Comparison of ENCODE assay signal across 8 cellular contexts in genomic region chr12:65602579-65603295, GRCh38.
DNase-seq lines count a peak whose midpoint lies in the region; TF ChIP-seq lines count a peak whose summit lies in the region.

No MANE protein-coding gene starts in this region.

- H3K4me1 ChIP-seq in HUES6 (ENCODE audit: control insufficient read depth, insufficient read depth, low read length) (peaks cover 29% of the 10 kb centered on the region), duodenal mucosa (ENCODE audit: control insufficient read depth in 1 of 2, insufficient read depth in 2 of 2, low read length in 2 of 2) (peaks cover 6 to 8% of the 10 kb centered on the region in 2 donors), liver (ENCODE audit: control insufficient read depth in 4 of 4, insufficient read depth in 4 of 4, low read length in 3 of 4) (peaks cover 0 to 8% (median 2%) of the 10 kb centered on the region in 4 donors)

- peak; percentile 28 for DNase-seq in 8988T
- DNase-seq in SW 1271 (lab: John Stamatoyannopoulos, UW), result peak; percentile 75 to 95
- peak; percentile 9 for DNase-seq in stimulated activated CD8-positive, alpha-beta memory T cell treated with anti-CD3 and anti-CD28 coated beads, Interleukin-12 subunit alpha, Interleukin-12 subunit beta, amount 100 ng/mL, for 24 hours (ENCODE audit: extremely low read depth)
- no peak for DNase-seq in activated effector memory CD4-positive, alpha-beta T cell treated with Interleukin-2 at 50 U/mL for 16 hours

- TF ChIP-seq RAD21 in liver (IDR thresholded peaks at IDR 0.05), result peak; percentile 81 to 86

- H3K36me3 ChIP-seq in HUES6 (ENCODE audit: control insufficient read depth, insufficient read depth, low read length) (no peaks in the 10 kb centered on the region), duodenal mucosa (ENCODE audit: control insufficient read depth in 1 of 2, insufficient read depth in 2 of 2, low read length in 2 of 2) (no peaks in the 10 kb centered on the region), liver (ENCODE audit: control insufficient read depth in 4 of 4, insufficient read depth in 3 of 4, low read depth in 1 of 4, low read length in 3 of 4) (no peaks in the 10 kb centered on the region)

- H3K27ac ChIP-seq in HUES6 (ENCODE audit: low read depth, low read length), result no peak overlapping the region
- no peak overlapping the region for H3K27ac ChIP-seq in duodenal mucosa (ENCODE audit: low read depth, low read length)
- H3K27ac ChIP-seq in liver (ENCODE audit: low read depth in 1 of 2, low read length in 2 of 2), result no peak overlapping the region

- H3K4me3 ChIP-seq in HUES6 (ENCODE audit: low read depth, low read length) (peak overlapping the region; percentile 29), duodenal mucosa (ENCODE audit: low read depth in 1 of 2, low read length in 2 of 2) (peak overlapping the region; percentile 26 to 44), liver (ENCODE audit: low read depth in 1 of 3, low read length in 3 of 3) (no peak overlapping the region)

- H3K27me3 ChIP-seq in HUES6 (ENCODE audit: control insufficient read depth, insufficient read depth, low read length) (no peaks in the 10 kb centered on the region), duodenal mucosa (ENCODE audit: control insufficient read depth in 1 of 2, insufficient read depth in 2 of 2, low read length in 2 of 2) (peaks cover 11 to 17% of the 10 kb centered on the region in 2 donors), liver (ENCODE audit: control insufficient read depth in 4 of 4, insufficient read depth in 4 of 4, low read length in 3 of 4) (peaks cover 0 to 10% (median 1%) of the 10 kb centered on the region in 4 donors)

- H3K9ac ChIP-seq in HUES6 (ENCODE audit: low read length), result no peak overlapping the region
- no peak overlapping the region for H3K9ac ChIP-seq in duodenal mucosa (ENCODE audit: low read depth in 1 of 2, low read length in 2 of 2)
- H3K9ac ChIP-seq in liver (ENCODE audit: low read depth in 1 of 2, low read length in 2 of 2), result no peak overlapping the region

- peaks cover 1% of the 10 kb centered on the region; the same call in 1 of the 2 replicates for H3K9me3 ChIP-seq in HUES6 (ENCODE audit: control insufficient read depth, insufficient read depth, low read depth, low read length)
- H3K9me3 ChIP-seq in duodenal mucosa (ENCODE audit: control insufficient read depth in 1 of 2, low read length in 2 of 2), result peaks cover 0 to 3% of the 10 kb centered on the region in 2 donors
- H3K9me3 ChIP-seq in liver (ENCODE audit: control insufficient read depth in 4 of 4, low read length in 3 of 4), result peaks cover 0 to 2% (median under 1%) of the 10 kb centered on the region in 4 donors

- WGBS in liver, result 20% methylated on average over 11 of the region's 11 CpGs

- TF ChIP-seq CTCF in GM12874 (IDR thresholded peaks at IDR 0.05; ENCODE audit: insufficient read depth, low read depth, low read length) (peak; percentile 56), liver (IDR thresholded peaks at IDR 0.05; ENCODE audit: low read depth, low read length, missing input control) (peak; percentile 62)

TF ChIP-seq in liver, 16 proteins besides CTCF, POLR2A, EP300 and RAD21:
- TF ChIP-seq FOXA2 (IDR thresholded peaks at IDR 0.05) (no peak), SP1 (IDR thresholded peaks at IDR 0.05) (no peak)

Comparison
In these comparisons a context has a peak if more than half of its experiments do, and no peak if none do; other contexts are left out.
1. H3K4me3 ChIP-seq: peak in HUES6 (single experiment) and duodenal mucosa (2 of 2); none in liver (0 of 3).